In the genomic region with DNA sequence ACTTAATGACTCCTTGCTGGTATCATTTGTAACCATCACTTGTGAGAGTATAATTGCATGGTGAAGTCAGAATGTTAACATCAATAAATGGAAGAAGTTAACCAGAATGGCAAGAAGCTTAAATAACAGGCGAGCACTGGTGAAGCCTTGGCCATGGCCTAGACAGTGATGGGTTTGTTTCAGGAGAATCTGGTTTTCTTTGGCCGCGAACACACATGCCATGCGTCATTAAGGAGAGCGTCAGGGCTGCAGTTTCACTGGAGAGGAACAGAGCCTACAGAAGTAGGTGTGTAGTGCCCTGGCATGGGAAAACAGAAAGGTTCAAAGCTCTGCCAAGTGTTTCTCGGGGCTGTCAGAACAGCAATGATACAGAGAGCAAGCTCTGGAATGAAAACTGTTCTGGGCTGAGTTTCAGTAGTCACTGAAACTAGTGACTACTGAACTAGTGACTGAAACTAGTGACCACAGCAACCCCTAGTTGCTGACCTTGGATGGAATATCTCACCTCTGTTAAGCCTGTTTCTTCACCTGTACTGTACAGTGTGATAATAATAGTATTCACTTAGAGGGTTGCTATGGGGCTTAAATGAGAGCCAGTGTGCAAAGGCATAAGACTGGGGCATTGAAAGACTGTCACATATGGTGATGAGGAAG, we compare ENCODE assay signal across 11 cellular contexts.
DNase-seq lines count a peak whose midpoint lies in the region; ATAC-seq, FAIRE-seq and TF ChIP-seq lines count a peak whose summit lies in the region.
"Had no signal": no experiment of that assay in that cellular context is flagged by ENCODE, and none has a peak within 500 bp of the region (broad histone marks: within the 10 kb centered on the region; RNA-seq: fewer than 3 reads in every experiment).

No MANE protein-coding gene starts in this region.

- H3K4me3 ChIP-seq in HEK293 (ENCODE audit: low read depth, low read length) (no peak overlapping the region), kidney (ENCODE audit: low read length in 2 of 2) (no peak overlapping the region)
- H3K4me3 ChIP-seq: adrenal gland had no signal

- DNase-seq in pons (ENCODE audit: low spot score), result peak; percentile 19
- DNase-seq in kidney, result no peak
- DNase-seq in DMS53 treated with DMSO at 0.1 percent for 48 hours (lab: John Stamatoyannopoulos, UW; ENCODE audit: unreplicated experiment), result no peak
- no peak for DNase-seq in NCI-H2107 treated with DMSO at 0.1 percent for 48 hours (lab: John Stamatoyannopoulos, UW; ENCODE audit: unreplicated experiment)
- DNase-seq in GDM1 (lab: John Stamatoyannopoulos, UW), result no peak
- DNase-seq: adrenal gland, KBM-7 had no signal

- H3K27ac ChIP-seq in HEK293 (ENCODE audit: extremely low read depth, low read depth, low read length) (no peak overlapping the region), kidney (ENCODE audit: low read depth in 2 of 2, low read length in 2 of 2) (no peak overlapping the region)
- H3K27ac ChIP-seq: adrenal gland, parathyroid adenoma had no signal

- ATAC-seq in GM19043 (IDR thresholded peaks at IDR 0.05; ENCODE audit: low read depth, unreplicated experiment) (peak; percentile 87), HG03558 (IDR thresholded peaks at IDR 0.05; ENCODE audit: extremely low read depth, unreplicated experiment) (peak; percentile 98)

- peaks cover 0 to 33% of the 10 kb centered on the region in 2 experiments; a peak in 1 of 3 replicates for H3K36me3 ChIP-seq in HEK293 (ENCODE audit: control insufficient read depth in 2 of 2, insufficient read depth in 1 of 2, low read length in 2 of 2)
- peaks cover 26 to 27% of the 10 kb centered on the region in 2 donors for H3K36me3 ChIP-seq in kidney (ENCODE audit: control insufficient read depth in 1 of 2, insufficient read depth in 2 of 2, low read length in 2 of 2)

- H3K9ac ChIP-seq in kidney (ENCODE audit: low read length in 2 of 2), result no peak overlapping the region
- H3K9ac ChIP-seq: parathyroid adenoma had no signal

- TF ChIP-seq CTCF in HEK293 (tag by site-specific recombination; IDR thresholded peaks at IDR 0.05) (no peak), kidney (IDR thresholded peaks at IDR 0.05; ENCODE audit: borderline replicate concordance, extremely low read depth, insufficient read depth) (no peak)

- POLR2A ChIA-PET in HEK293 (lab: Yijun Ruan, JAX), result no interaction called here

- no peaks in the 10 kb centered on the region for H3K9me3 ChIP-seq in HEK293 (ENCODE audit: control insufficient read depth, insufficient read depth, low read depth, low read length)
- no peaks in the 10 kb centered on the region for H3K9me3 ChIP-seq in kidney (ENCODE audit: control insufficient read depth in 1 of 2, low read length in 2 of 2)
- H3K9me3 ChIP-seq: adrenal gland had no signal

- FAIRE-seq in kidney (lab: Jason Lieb, UNC), result no peak

- intact Hi-C loops in kidney (cut with DNase I), result no loop called here

- CTCF ChIA-PET in HEK293 (lab: Yijun Ruan, JAX), result no interaction called here

- no peaks in the 10 kb centered on the region for H3K4me1 ChIP-seq in HEK293 (ENCODE audit: control insufficient read depth, insufficient read depth, low read length)
- H3K4me1 ChIP-seq in kidney (ENCODE audit: control insufficient read depth in 1 of 2, insufficient read depth in 1 of 2, low read depth in 1 of 2, low read length in 2 of 2), result no peaks in the 10 kb centered on the region
- H3K4me1 ChIP-seq: adrenal gland, parathyroid adenoma had no signal

TF ChIP-seq in HEK293, 187 proteins besides CTCF, POLR2A, EP300 and RAD21:
- no peak for TF ChIP-seq SALL2 (tag by site-specific recombination; IDR thresholded peaks at IDR 0.05; ENCODE audit: borderline replicate concordance)
- peak; percentile 24; the same call in 1 of the 2 replicates for TF ChIP-seq SP7 (tag by site-specific recombination; IDR thresholded peaks at IDR 0.05)
